13 cellular contexts compared by ENCODE assay signal in genomic region chr22:46060292-46061123, GRCh38.
DNase-seq lines count a peak whose midpoint lies in the region; ATAC-seq and TF ChIP-seq lines count a peak whose summit lies in the region.
"Had no signal": no experiment of that assay in that cellular context is flagged by ENCODE, and none has a peak within 500 bp of the region (broad histone marks: within the 10 kb centered on the region; RNA-seq: fewer than 3 reads in every experiment).

No MANE protein-coding gene starts in this region.

- H3K36me3 ChIP-seq in esophagus (ENCODE audit: control insufficient read depth in 2 of 2, insufficient read depth in 2 of 2, low read length in 1 of 2), result peaks cover 0 to 3% of the 10 kb centered on the region in 2 donors
- H3K36me3 ChIP-seq: adrenal gland, neural progenitor cell had no signal

- no peaks in the 10 kb centered on the region for H3K9me3 ChIP-seq in esophagus (ENCODE audit: control insufficient read depth in 2 of 2, insufficient read depth in 1 of 2, low read depth in 1 of 2, low read length in 1 of 2)
- H3K9me3 ChIP-seq: adrenal gland had no signal

- no peak overlapping the region for H3K4me3 ChIP-seq in esophagus (ENCODE audit: low read depth in 1 of 2, low read length in 2 of 2)
- H3K4me3 ChIP-seq: adrenal gland, neural progenitor cell had no signal

- peak overlapping the region; percentile 100 for H3K27ac ChIP-seq in 22Rv1
- H3K27ac ChIP-seq in RWPE1, result peak overlapping the region; percentile 85
- H3K27ac ChIP-seq in esophagus (ENCODE audit: low read depth in 2 of 2, low read length in 1 of 2), result peak overlapping the region; percentile 58 to 74
- H3K27ac ChIP-seq: neural progenitor cell had no signal

- POLR2A ChIA-PET in RWPE1 (lab: Yijun Ruan, JAX; ENCODE audit: low non-redundant PET), result no interaction called here

- no peak for DNase-seq in RWPE1 (ENCODE audit: low spot score)
- DNase-seq in retina, result peak; percentile 47
- no peak for DNase-seq in COLO829 (ENCODE audit: low spot score)
- DNase-seq in EL, result no peak
- DNase-seq: DND-41; NCI-H1930; stimulated activated CD4-positive, alpha-beta T cell treated with anti-CD3 and anti-CD28 coated beads, Interleukin-1b, Interleukin-23, amount 100 ng/mL, for 48 hours had no signal

- peaks cover 10 to 25% of the 10 kb centered on the region in 2 donors for H3K4me1 ChIP-seq in esophagus (ENCODE audit: control insufficient read depth in 2 of 2, insufficient read depth in 2 of 2, low read length in 1 of 2)
- H3K4me1 ChIP-seq: neural progenitor cell had no signal

- CTCF ChIA-PET in RWPE1 (lab: Yijun Ruan, JAX), result interaction anchor here (0.6 kb wide), 1 partner anchor 10 kb away, joined by 3 read pairs; no protein-coding TSS in a partner anchor

- no peaks in the 10 kb centered on the region for H3K27me3 ChIP-seq in esophagus (ENCODE audit: control insufficient read depth in 1 of 2, insufficient read depth in 2 of 2, low read length in 2 of 2)
- H3K27me3 ChIP-seq: adrenal gland had no signal

- WGBS in esophagus, 2 donors, result 63 to 72% methylated on average over 14 of the region's 14 CpGs

- no peak for TF ChIP-seq CTCF in 22Rv1 (IDR thresholded peaks at IDR 0.05)
- no peak for TF ChIP-seq CTCF in RWPE1 (conservative IDR thresholded peaks at IDR 0.05; ENCODE audit: low read depth)

- ATAC-seq in GM21423 (IDR thresholded peaks at IDR 0.05; ENCODE audit: unreplicated experiment) (no peak), HG02763 (IDR thresholded peaks at IDR 0.05; ENCODE audit: unreplicated experiment) (no peak)
